ENCODE assay signal across 8 cellular contexts in the genomic region with DNA sequence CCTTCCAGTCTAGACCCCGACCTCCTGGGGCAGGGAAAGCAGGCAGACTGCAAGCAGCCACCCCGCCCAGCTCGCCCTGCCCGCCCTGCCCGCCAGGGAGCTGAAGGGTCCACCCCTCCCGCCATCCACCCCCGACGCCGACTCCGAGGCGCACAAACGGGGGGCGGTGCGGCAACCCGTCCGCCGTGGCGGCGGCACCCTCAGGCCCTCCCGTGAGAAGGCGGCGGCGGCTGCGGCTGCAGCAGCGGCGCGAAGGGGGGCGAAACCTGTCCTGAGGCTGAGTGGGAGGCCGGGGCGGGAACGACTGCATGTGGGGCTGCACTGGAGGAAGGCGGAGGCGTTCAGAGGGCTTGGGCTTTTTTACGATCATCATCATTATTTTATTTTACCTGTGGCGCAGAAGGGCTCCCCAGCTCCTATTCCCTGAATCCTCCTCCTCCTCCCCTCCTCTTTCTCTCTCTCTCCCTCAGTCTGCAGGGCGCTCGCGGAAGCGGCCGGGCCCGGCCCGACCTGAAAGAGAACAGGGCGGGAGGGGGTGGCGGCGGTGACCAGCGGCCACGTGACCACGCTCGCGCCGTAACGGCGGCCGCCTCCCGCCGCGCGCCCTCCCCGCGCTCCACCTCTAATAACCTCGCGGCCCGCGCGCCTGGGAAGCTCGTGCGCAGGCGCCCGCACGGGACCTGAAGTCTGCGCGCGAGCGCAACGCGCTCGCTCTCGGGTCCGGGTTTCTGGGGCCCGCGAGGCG. TPM values are rescaled to one million over a fixed set of nuclear protein-coding genes. Genes with fewer than 3 reads are reported as not detected.
A peak's percentile ranks its signal among the peaks of the same experiment; 100 is the strongest.
DNase-seq lines count a peak whose midpoint lies in the region; ATAC-seq and TF ChIP-seq lines count a peak whose summit lies in the region.

A gene with protein sequence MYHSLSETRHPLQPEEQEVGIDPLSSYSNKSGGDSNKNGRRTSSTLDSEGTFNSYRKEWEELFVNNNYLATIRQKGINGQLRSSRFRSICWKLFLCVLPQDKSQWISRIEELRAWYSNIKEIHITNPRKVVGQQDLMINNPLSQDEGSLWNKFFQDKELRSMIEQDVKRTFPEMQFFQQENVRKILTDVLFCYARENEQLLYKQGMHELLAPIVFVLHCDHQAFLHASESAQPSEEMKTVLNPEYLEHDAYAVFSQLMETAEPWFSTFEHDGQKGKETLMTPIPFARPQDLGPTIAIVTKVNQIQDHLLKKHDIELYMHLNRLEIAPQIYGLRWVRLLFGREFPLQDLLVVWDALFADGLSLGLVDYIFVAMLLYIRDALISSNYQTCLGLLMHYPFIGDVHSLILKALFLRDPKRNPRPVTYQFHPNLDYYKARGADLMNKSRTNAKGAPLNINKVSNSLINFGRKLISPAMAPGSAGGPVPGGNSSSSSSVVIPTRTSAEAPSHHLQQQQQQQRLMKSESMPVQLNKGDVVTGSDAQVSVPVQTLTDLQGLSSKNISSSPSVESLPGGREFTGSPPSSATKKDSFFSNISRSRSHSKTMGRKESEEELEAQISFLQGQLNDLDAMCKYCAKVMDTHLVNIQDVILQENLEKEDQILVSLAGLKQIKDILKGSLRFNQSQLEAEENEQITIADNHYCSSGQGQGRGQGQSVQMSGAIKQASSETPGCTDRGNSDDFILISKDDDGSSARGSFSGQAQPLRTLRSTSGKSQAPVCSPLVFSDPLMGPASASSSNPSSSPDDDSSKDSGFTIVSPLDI (minus strand): TSS at position 540 of the 745 bp plus-strand sequence. CDS start 234,061 bp downstream, outside the sequence.

- no peak for TF ChIP-seq CTCF in fibroblast of mammary gland (conservative IDR thresholded peaks at IDR 0.05; ENCODE audit: control insufficient read depth, insufficient read depth, low read depth, low read length)

- intact Hi-C loops in activated T-helper 1 cell treated with anti-CD3 and anti-CD28 coated beads, Interleukin-12 subunit alpha, Interleukin-12 subunit beta, Interleukin-2, Interleukin-4 antibody, amounts not matched to agents 30 ng/mL and 10 ng/mL and 1 ng/mL, durations not matched to agents 14 hours and 24 hours and 36 hours (cut with micrococcal nuclease), result loop anchor here (1.0 to 10.0 kb wide), 15 partner anchors 32 to 1883 kb away; a partner anchor contains a TSS

- DNase-seq in DMS53 treated with DMSO at 0.1 percent for 48 hours (lab: John Stamatoyannopoulos, UW; ENCODE audit: unreplicated experiment) (peak; percentile 64), KBM-7 (peak; percentile 98), RPMI7951 (ENCODE audit: low read depth) (peak; percentile 97), fibroblast of mammary gland (ENCODE audit: low read depth) (no peak)
- peak; percentile 90 for DNase-seq in activated T-helper 1 cell treated with anti-CD3 and anti-CD28 coated beads, Interleukin-12 subunit alpha, Interleukin-12 subunit beta, Interleukin-2, Interleukin-4 antibody, amounts not matched to agents 30 ng/mL and 10 ng/mL and 1 ng/mL, durations not matched to agents 14 hours and 24 hours and 36 hours (ENCODE audit: low spot score)
- peak; percentile 98 for DNase-seq in natural killer cell treated with Interleukin-12 subunit alpha and Interleukin-12 subunit beta and Interleukin-15 and Interleukin-18, amount 100 ng/mL, for 72 hours (ENCODE audit: low spot score)
- peak; percentile 92 for DNase-seq in stimulated activated naive CD8-positive, alpha-beta T cell treated with anti-CD3 and anti-CD28 coated beads, Interleukin-15, Interleukin-2, amounts not matched to agents 100 U/mL and 50 U/mL, for 24 hours

- H3K4me3 Mint-ChIP-seq in activated T-helper 1 cell treated with anti-CD3 and anti-CD28 coated beads, Interleukin-12 subunit alpha, Interleukin-12 subunit beta, Interleukin-2, Interleukin-4 antibody, amounts not matched to agents 30 ng/mL and 10 ng/mL and 1 ng/mL, durations not matched to agents 14 hours and 24 hours and 36 hours, result peak within 1 kb of the TSS; percentile 92
- H3K4me3 Mint-ChIP-seq in natural killer cell treated with Interleukin-12 subunit alpha and Interleukin-12 subunit beta and Interleukin-15 and Interleukin-18, amount 100 ng/mL, for 72 hours, result peak within 1 kb of the TSS; percentile 91

- peaks cover 56% of the 10 kb centered on the region for H3K4me1 Mint-ChIP-seq in activated T-helper 1 cell treated with anti-CD3 and anti-CD28 coated beads, Interleukin-12 subunit alpha, Interleukin-12 subunit beta, Interleukin-2, Interleukin-4 antibody, amounts not matched to agents 30 ng/mL and 10 ng/mL and 1 ng/mL, durations not matched to agents 14 hours and 24 hours and 36 hours (ENCODE audit: low read depth)
- peaks cover 27 to 43% of the 10 kb centered on the region in 2 donors for H3K4me1 Mint-ChIP-seq in natural killer cell treated with Interleukin-12 subunit alpha and Interleukin-12 subunit beta and Interleukin-15 and Interleukin-18, amount 100 ng/mL, for 72 hours (ENCODE audit: low read depth in 2 of 2)

- ATAC-seq in GM21717 (IDR thresholded peaks at IDR 0.05; ENCODE audit: unreplicated experiment), result peak; percentile 66
- ATAC-seq in natural killer cell treated with Interleukin-12 subunit alpha and Interleukin-12 subunit beta and Interleukin-15 and Interleukin-18, amount 100 ng/mL, for 72 hours, result peak; percentile 95 to 97
- ATAC-seq in stimulated activated naive CD8-positive, alpha-beta T cell treated with anti-CD3 and anti-CD28 coated beads, Interleukin-15, Interleukin-2, amounts not matched to agents 100 U/mL and 50 U/mL, for 24 hours, result peak; percentile 91

- H3K27ac Mint-ChIP-seq in activated T-helper 1 cell treated with anti-CD3 and anti-CD28 coated beads, Interleukin-12 subunit alpha, Interleukin-12 subunit beta, Interleukin-2, Interleukin-4 antibody, amounts not matched to agents 30 ng/mL and 10 ng/mL and 1 ng/mL, durations not matched to agents 14 hours and 24 hours and 36 hours, result peak within 1 kb of the TSS; percentile 97
- peak within 1 kb of the TSS; percentile 88 to 92 for H3K27ac Mint-ChIP-seq in natural killer cell treated with Interleukin-12 subunit alpha and Interleukin-12 subunit beta and Interleukin-15 and Interleukin-18, amount 100 ng/mL, for 72 hours

- peaks cover 10% of the 10 kb centered on the region for H3K36me3 Mint-ChIP-seq in activated T-helper 1 cell treated with anti-CD3 and anti-CD28 coated beads, Interleukin-12 subunit alpha, Interleukin-12 subunit beta, Interleukin-2, Interleukin-4 antibody, amounts not matched to agents 30 ng/mL and 10 ng/mL and 1 ng/mL, durations not matched to agents 14 hours and 24 hours and 36 hours (ENCODE audit: low read depth)
- H3K36me3 Mint-ChIP-seq in natural killer cell treated with Interleukin-12 subunit alpha and Interleukin-12 subunit beta and Interleukin-15 and Interleukin-18, amount 100 ng/mL, for 72 hours, result no peaks in the 10 kb centered on the region

- in situ Hi-C loops in KBM-7 (cut with MboI; ENCODE audit: low pct_unique_long_range_greater_than_20kb, low sequenced_read_pairs), result no loop called here

- H3K4me3 ChIP-seq in fibroblast of mammary gland (ENCODE audit: control insufficient read depth, low read depth, low read length), result peak within 1 kb of the TSS; percentile 73

- H3K9me3 Mint-ChIP-seq in activated T-helper 1 cell treated with anti-CD3 and anti-CD28 coated beads, Interleukin-12 subunit alpha, Interleukin-12 subunit beta, Interleukin-2, Interleukin-4 antibody, amounts not matched to agents 30 ng/mL and 10 ng/mL and 1 ng/mL, durations not matched to agents 14 hours and 24 hours and 36 hours, result no peaks in the 10 kb centered on the region
- H3K9me3 Mint-ChIP-seq in natural killer cell treated with Interleukin-12 subunit alpha and Interleukin-12 subunit beta and Interleukin-15 and Interleukin-18, amount 100 ng/mL, for 72 hours, result no peaks in the 10 kb centered on the region

- peaks cover 2% of the 10 kb centered on the region for H3K27me3 Mint-ChIP-seq in activated T-helper 1 cell treated with anti-CD3 and anti-CD28 coated beads, Interleukin-12 subunit alpha, Interleukin-12 subunit beta, Interleukin-2, Interleukin-4 antibody, amounts not matched to agents 30 ng/mL and 10 ng/mL and 1 ng/mL, durations not matched to agents 14 hours and 24 hours and 36 hours (ENCODE audit: insufficient read depth)
- no peaks in the 10 kb centered on the region for H3K27me3 Mint-ChIP-seq in natural killer cell treated with Interleukin-12 subunit alpha and Interleukin-12 subunit beta and Interleukin-15 and Interleukin-18, amount 100 ng/mL, for 72 hours

RNA-seq across cellular contexts. Expression of the gene that starts here (rescaled TPM):
- 78.2 and 83.3 TPM in 2 replicates for total RNA-seq in RPMI7951 (2014; rRNA removed; shearing (Covaris generic))
- total RNA-seq in activated T-helper 1 cell treated with anti-CD3 and anti-CD28 coated beads, Interleukin-12 subunit alpha, Interleukin-12 subunit beta, Interleukin-2, Interleukin-4 antibody, amounts not matched to agents 30 ng/mL and 10 ng/mL and 1 ng/mL, durations not matched to agents 14 hours and 24 hours and 36 hours, result 31.4 and 33.8 TPM in 2 replicates
- total RNA-seq in natural killer cell treated with Interleukin-12 subunit alpha and Interleukin-12 subunit beta and Interleukin-15 and Interleukin-18, amount 100 ng/mL, for 72 hours, result 10 to 100 TPM; 43.4 to 51.6 TPM
